8 cellular contexts compared by ENCODE assay signal in genomic region chr19:3270908-3271307, GRCh38. TPM values are rescaled to one million over a fixed set of nuclear protein-coding genes. Genes with fewer than 3 reads are reported as not detected.
DNase-seq lines count a peak whose midpoint lies in the region; TF ChIP-seq lines count a peak whose summit lies in the region.

No MANE protein-coding gene starts in this region.

- H3K4me3 ChIP-seq in testis: no peak overlapping the region
- no peak overlapping the region for H3K4me3 ChIP-seq in ascending aorta
- no peak overlapping the region for H3K4me3 ChIP-seq in tibial artery

- peak; percentile 59 for DNase-seq in D341Med (ENCODE audit: low spot score)
- peak; percentile 38 for DNase-seq in NCI-H1048 (lab: John Stamatoyannopoulos, UW)
- peak; percentile 52 to 58 for DNase-seq in activated CD4-positive, alpha-beta T cell treated with anti-CD3 and anti-CD28 coated beads, Interleukin-2, amount 50 U/mL, for 4 hours
- DNase-seq in glomerular visceral epithelial cell (ENCODE audit: extremely low spot score): peak; percentile 57
- peak; percentile 74 for DNase-seq in testis
- DNase-seq in CD14-positive monocyte (ENCODE audit: low spot score): no peak
- DNase-seq in ascending aorta (ENCODE audit: low spot score in 2 of 2): no peak
- DNase-seq in tibial artery: no peak

- no peaks in the 10 kb centered on the region for H3K36me3 ChIP-seq in testis (ENCODE audit: low read depth, missing control alignments)
- no peaks in the 10 kb centered on the region for H3K36me3 ChIP-seq in ascending aorta
- H3K36me3 ChIP-seq in tibial artery: no peaks in the 10 kb centered on the region

- TF ChIP-seq CTCF in testis (IDR thresholded peaks at IDR 0.05) (no peak), CD14-positive monocyte (IDR thresholded peaks at IDR 0.05) (no peak), ascending aorta (IDR thresholded peaks at IDR 0.05) (no peak), tibial artery (IDR thresholded peaks at IDR 0.05) (no peak)

- H3K27me3 ChIP-seq in testis (no peaks in the 10 kb centered on the region), ascending aorta (peaks cover 14% of the 10 kb centered on the region), tibial artery (peaks cover 4 to 91% of the 10 kb centered on the region in 2 donors)

- no peaks in the 10 kb centered on the region for H3K36me3 Mint-ChIP-seq in CD14-positive monocyte

- TF ChIP-seq POLR2A in testis (IDR thresholded peaks at IDR 0.05): no peak

- H3K27ac ChIP-seq in testis (no peak overlapping the region), ascending aorta (no peak overlapping the region), tibial artery (no peak overlapping the region)

- H3K27ac Mint-ChIP-seq in CD14-positive monocyte: no peak overlapping the region

- 17% methylated on average over 11 of the region's 11 CpGs; no CpG with 5 or more reads in 1 of the 2 donors for WGBS in testis, 2 donors

- H3K9me3 Mint-ChIP-seq in CD14-positive monocyte: peaks cover 5 to 27% (median 20%) of the 10 kb centered on the region in 7 donors

- peak overlapping the region in 1 of 2 donors; percentile 47 for H3K4me3 Mint-ChIP-seq in CD14-positive monocyte

- H3K4me1 ChIP-seq in testis (peaks cover 5% of the 10 kb centered on the region), ascending aorta (no peaks in the 10 kb centered on the region), tibial artery (peaks cover 0 to 8% (median 7%) of the 10 kb centered on the region in 4 donors)

- intact Hi-C loops in testis (cut with DNase I; ENCODE audit: low total_unique reads) (no loop called here), CD14-positive monocyte (cut with micrococcal nuclease) (no loop called here), ascending aorta (cut with DNase I) (no loop called here), tibial artery (cut with DNase I; ENCODE audit: low total_unique reads) (no loop called here)

- no peaks in the 10 kb centered on the region for H3K9me3 ChIP-seq in testis
- H3K9me3 ChIP-seq in ascending aorta: peaks cover 5 to 9% of the 10 kb centered on the region in 2 donors
- H3K9me3 ChIP-seq in tibial artery: peaks cover 0 to 11% (median 8%) of the 10 kb centered on the region in 3 donors

- H3K4me1 Mint-ChIP-seq in CD14-positive monocyte: peaks cover 8% of the 10 kb centered on the region

- peaks cover 55 to 74% (median 69%) of the 10 kb centered on the region in 3 donors for H3K27me3 Mint-ChIP-seq in CD14-positive monocyte (ENCODE audit: low read depth in 3 of 3)

RNA-seq across cellular contexts. Expression of gene CELF5, which starts 46.4 kb away (rescaled TPM):
- 1 to 10 TPM; 3.1 to 8.7 TPM for total RNA-seq in testis
- 6.6 TPM for polyA plus RNA-seq in testis (ENCODE audit: insufficient read depth, low read depth, low replicate concordance)
- not detected for polyA plus RNA-seq in CD14-positive monocyte
- total RNA-seq in ascending aorta: not detected

Comparison
In these comparisons a context has a peak if more than half of its experiments do, and no peak if none do; other contexts are left out.
1. DNase-seq: peak in D341Med (single experiment), NCI-H1048 (single experiment), activated CD4-positive, alpha-beta T cell treated with anti-CD3 and anti-CD28 coated beads, Interleukin-2, amount 50 U/mL, for 4 hours (2 of 2), glomerular visceral epithelial cell (single experiment) and testis (single experiment); none in CD14-positive monocyte (single experiment), ascending aorta (0 of 2) and tibial artery (0 of 2).